ENCODE assay signal across 10 cellular contexts in genomic region chr7:97973206-97973658, GRCh38. TPM values are rescaled to one million over a fixed set of nuclear protein-coding genes. Genes with fewer than 3 reads are reported as not detected.
DNase-seq lines count a peak whose midpoint lies in the region; ATAC-seq and TF ChIP-seq lines count a peak whose summit lies in the region.
"Had no signal": no experiment of that assay in that cellular context is flagged by ENCODE, and none has a peak within 500 bp of the region (broad histone marks: within the 10 kb centered on the region; RNA-seq: fewer than 3 reads in every experiment).

No MANE protein-coding gene starts in this region.

- no peak overlapping the region for H3K4me3 ChIP-seq in Caco-2 (ENCODE audit: low read depth, low read length)
- no peak overlapping the region for H3K4me3 ChIP-seq in upper lobe of right lung
- peak overlapping the region in 2 of 12 donors; percentile 62 to 82 for H3K4me3 ChIP-seq in heart left ventricle

- no peak for TF ChIP-seq EP300 in Ishikawa (IDR thresholded peaks at IDR 0.05; ENCODE audit: borderline replicate concordance)

- H3K36me3 Mint-ChIP-seq in Caco-2 (ENCODE audit: insufficient read depth, unreplicated experiment) (peaks cover 21% of the 10 kb centered on the region), T-cell (peaks cover 7% of the 10 kb centered on the region), immature natural killer cell (peaks cover 0 to 6% (median 3%) of the 10 kb centered on the region in 3 donors)

- peak; percentile 17 to 63 for DNase-seq in Caco-2
- no peak for DNase-seq in T-cell
- DNase-seq in immature natural killer cell: no peak
- no peak for DNase-seq in T-helper 2 cell
- DNase-seq in effector CD8-positive, alpha-beta T cell (lab: John Stamatoyannopoulos, UW): no peak
- no peak for DNase-seq in upper lobe of right lung
- DNase-seq in heart left ventricle: no peak
- DNase-seq: cortex of kidney had no signal

- no peak for TF ChIP-seq POLR2A in heart left ventricle (IDR thresholded peaks at IDR 0.05)

- no peak overlapping the region for H3K27ac Mint-ChIP-seq in Caco-2 (ENCODE audit: unreplicated experiment)
- H3K27ac Mint-ChIP-seq in T-cell: no peak overlapping the region
- H3K27ac Mint-ChIP-seq in immature natural killer cell: peak overlapping the region in 1 of 6 donors; percentile 88

- H3K36me3 ChIP-seq in Caco-2 (ENCODE audit: control insufficient read depth, insufficient read depth, low read length) (no peaks in the 10 kb centered on the region), upper lobe of right lung (peaks cover 5% of the 10 kb centered on the region), heart left ventricle (peaks cover 0 to 10% (median 4%) of the 10 kb centered on the region in 9 donors)

- H3K9me3 ChIP-seq in Caco-2: no peaks in the 10 kb centered on the region
- H3K9me3 ChIP-seq in upper lobe of right lung: no peaks in the 10 kb centered on the region
- no peaks in the 10 kb centered on the region for H3K9me3 ChIP-seq in heart left ventricle

- ATAC-seq in T-cell (replicated peaks in 1 of 4): no peak
- no peak for ATAC-seq in upper lobe of right lung
- ATAC-seq in heart left ventricle: no peak

- H3K9me3 Mint-ChIP-seq in Caco-2 (ENCODE audit: unreplicated experiment) (no peaks in the 10 kb centered on the region), T-cell (peaks cover 0 to 3% (median 0%) of the 10 kb centered on the region in 3 donors), immature natural killer cell (peaks cover 0 to 2% (median 0%) of the 10 kb centered on the region in 6 donors)

- WGBS in heart left ventricle, 4 donors: 78 to 87% (median 83%) methylated on average over 14 to 17 of the region's 17 CpGs

- H3K4me1 ChIP-seq in Caco-2 (no peaks in the 10 kb centered on the region), upper lobe of right lung (peaks cover 5% of the 10 kb centered on the region), heart left ventricle (peaks cover 0 to 9% (median 0%) of the 10 kb centered on the region in 12 donors)

- no TSS peak for BruUV-seq in Caco-2 (replicated peaks; lab: Mats Ljungman, UMichigan)

- no peaks in the 10 kb centered on the region for H3K27me3 Mint-ChIP-seq in Caco-2 (ENCODE audit: insufficient read depth, unreplicated experiment)
- H3K27me3 Mint-ChIP-seq in T-cell: peaks cover 0 to 4% of the 10 kb centered on the region in 2 donors
- peaks cover 0 to 10% (median 7%) of the 10 kb centered on the region in 3 donors for H3K27me3 Mint-ChIP-seq in immature natural killer cell (ENCODE audit: low read depth in 3 of 3)

- POLR2A ChIA-PET in Caco-2 (lab: Charles Lee) (no interaction called here), T-cell (lab: Charles Lee) (interaction anchor here in 1 of 2 donors (0.7 kb wide), 1 partner anchor 854 kb away, joined by 4 read pairs; no protein-coding TSS in a partner anchor)

- H3K4me1 Mint-ChIP-seq in Caco-2 (ENCODE audit: low read depth, unreplicated experiment) (peaks cover 7% of the 10 kb centered on the region), T-cell (peaks cover 14 to 27% (median 23%) of the 10 kb centered on the region in 3 donors), immature natural killer cell (peaks cover 18 to 30% of the 10 kb centered on the region in 2 donors)

- peak overlapping the region; percentile 96 for H3K4me3 Mint-ChIP-seq in Caco-2 (ENCODE audit: unreplicated experiment)
- H3K4me3 Mint-ChIP-seq in T-cell: peak overlapping the region; percentile 8 to 86 (median 47)
- peak overlapping the region in 4 of 5 donors; percentile 46 to 72 (median 64) for H3K4me3 Mint-ChIP-seq in immature natural killer cell

- TF ChIP-seq CTCF in Caco-2 (IDR thresholded peaks at IDR 0.05; ENCODE audit: insufficient read depth in 1 of 2, low read depth in 1 of 2, low read length in 1 of 2, severe bottlenecking in 1 of 2, unreplicated experiment in 1 of 2) (no peak), upper lobe of right lung (IDR thresholded peaks at IDR 0.05) (no peak), heart left ventricle (IDR thresholded peaks at IDR 0.05) (no peak)

- no peak for TF ChIP-seq RAD21 in Ishikawa (IDR thresholded peaks at IDR 0.05; ENCODE audit: low read depth)

- intact Hi-C loops in Caco-2 (cut with micrococcal nuclease; ENCODE audit: unreplicated experiment) (loop anchor here (2.0 kb wide), 1 partner anchor 100 kb away; the partner anchor contains the start of gene ASNS), upper lobe of right lung (cut with DNase I) (no loop called here), heart left ventricle (cut with DNase I) (no loop called here)

- H3K27me3 ChIP-seq in Caco-2 (replicated peaks; ENCODE audit: control insufficient read depth, insufficient read depth, low read length): no peaks in the 10 kb centered on the region
- no peaks in the 10 kb centered on the region for H3K27me3 ChIP-seq in upper lobe of right lung
- peaks cover 0 to 4% (median 0%) of the 10 kb centered on the region in 9 donors for H3K27me3 ChIP-seq in heart left ventricle

- H3K27ac ChIP-seq in upper lobe of right lung: no peak overlapping the region
- no peak overlapping the region for H3K27ac ChIP-seq in heart left ventricle

- CTCF ChIA-PET in Caco-2 (lab: Charles Lee): no interaction called here
- CTCF ChIA-PET in T-cell (lab: Charles Lee): interaction anchor here in 1 of 2 donors (0.6 kb wide), 1 partner anchor 123 kb away, joined by 3 read pairs; no protein-coding TSS in a partner anchor

TF ChIP-seq in Ishikawa, 13 proteins besides CTCF, POLR2A, EP300 and RAD21:
- TF ChIP-seq CEBPB (IDR thresholded peaks at IDR 0.05): no peak
- no peak for TF ChIP-seq TCF12 (IDR thresholded peaks at IDR 0.05; ENCODE audit: low read depth)
- no peak for TF ChIP-seq ZBTB7A (IDR thresholded peaks at IDR 0.05; ENCODE audit: low read depth)
- no peak for TF ChIP-seq CREB1 (IDR thresholded peaks at IDR 0.05; ENCODE audit: low read depth)
- TF ChIP-seq, protein P1, sequence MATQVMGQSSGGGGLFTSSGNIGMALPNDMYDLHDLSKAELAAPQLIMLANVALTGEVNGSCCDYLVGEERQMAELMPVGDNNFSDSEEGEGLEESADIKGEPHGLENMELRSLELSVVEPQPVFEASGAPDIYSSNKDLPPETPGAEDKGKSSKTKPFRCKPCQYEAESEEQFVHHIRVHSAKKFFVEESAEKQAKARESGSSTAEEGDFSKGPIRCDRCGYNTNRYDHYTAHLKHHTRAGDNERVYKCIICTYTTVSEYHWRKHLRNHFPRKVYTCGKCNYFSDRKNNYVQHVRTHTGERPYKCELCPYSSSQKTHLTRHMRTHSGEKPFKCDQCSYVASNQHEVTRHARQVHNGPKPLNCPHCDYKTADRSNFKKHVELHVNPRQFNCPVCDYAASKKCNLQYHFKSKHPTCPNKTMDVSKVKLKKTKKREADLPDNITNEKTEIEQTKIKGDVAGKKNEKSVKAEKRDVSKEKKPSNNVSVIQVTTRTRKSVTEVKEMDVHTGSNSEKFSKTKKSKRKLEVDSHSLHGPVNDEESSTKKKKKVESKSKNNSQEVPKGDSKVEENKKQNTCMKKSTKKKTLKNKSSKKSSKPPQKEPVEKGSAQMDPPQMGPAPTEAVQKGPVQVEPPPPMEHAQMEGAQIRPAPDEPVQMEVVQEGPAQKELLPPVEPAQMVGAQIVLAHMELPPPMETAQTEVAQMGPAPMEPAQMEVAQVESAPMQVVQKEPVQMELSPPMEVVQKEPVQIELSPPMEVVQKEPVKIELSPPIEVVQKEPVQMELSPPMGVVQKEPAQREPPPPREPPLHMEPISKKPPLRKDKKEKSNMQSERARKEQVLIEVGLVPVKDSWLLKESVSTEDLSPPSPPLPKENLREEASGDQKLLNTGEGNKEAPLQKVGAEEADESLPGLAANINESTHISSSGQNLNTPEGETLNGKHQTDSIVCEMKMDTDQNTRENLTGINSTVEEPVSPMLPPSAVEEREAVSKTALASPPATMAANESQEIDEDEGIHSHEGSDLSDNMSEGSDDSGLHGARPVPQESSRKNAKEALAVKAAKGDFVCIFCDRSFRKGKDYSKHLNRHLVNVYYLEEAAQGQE (IDR thresholded peaks at IDR 0.05; ENCODE audit: low read depth): no peak
- TF ChIP-seq FOXM1 (IDR thresholded peaks at IDR 0.05; ENCODE audit: borderline replicate concordance, low read depth): no peak
- peak; percentile 74 for TF ChIP-seq USF1 (IDR thresholded peaks at IDR 0.05)
- no peak for TF ChIP-seq TAF1 (IDR thresholded peaks at IDR 0.05; ENCODE audit: low read depth)
- no peak for TF ChIP-seq NFIC (IDR thresholded peaks at IDR 0.05)
- no peak for TF ChIP-seq YY1 (IDR thresholded peaks at IDR 0.05; ENCODE audit: low read depth)
- peak; percentile 80 for TF ChIP-seq MAX (IDR thresholded peaks at IDR 0.05)
- no peak for TF ChIP-seq TEAD4 (IDR thresholded peaks at IDR 0.05)
- TF ChIP-seq EGR1 (IDR thresholded peaks at IDR 0.05): no peak

RNA-seq across cellular contexts. Expression of gene OCM2, which starts 16.8 kb away (rescaled TPM):
- not detected in 2 replicates for total RNA-seq in Caco-2 (2022)
- not detected for total RNA-seq in T-cell
- polyA plus RNA-seq in immature natural killer cell: not detected
- total RNA-seq in upper lobe of right lung: not detected
- total RNA-seq in heart left ventricle: not detected
- polyA plus RNA-seq in heart left ventricle: not detected
- total RNA-seq: liver had no signal
- polyA plus RNA-seq: liver had no signal

Comparison
In these comparisons a context has a peak if more than half of its experiments do, and no peak if none do; other contexts are left out.
1. DNase-seq: peak in Caco-2 (2 of 2); none in T-cell (0 of 34), immature natural killer cell (0 of 3), T-helper 2 cell (0 of 5), effector CD8-positive, alpha-beta T cell (single experiment), upper lobe of right lung (single experiment) and heart left ventricle (0 of 5).
2. Peak in every context shown above with its lines, with median percentiles within 50 percentile points of each other: H3K4me3 Mint-ChIP-seq.